In genomic region chr14:47200740-47201139, GRCh38 we compare ENCODE assay signal across 23 cellular contexts.
DNase-seq lines count a peak whose midpoint lies in the region; ATAC-seq, FAIRE-seq and TF ChIP-seq lines count a peak whose summit lies in the region.
"Had no signal": no experiment of that assay in that cellular context is flagged by ENCODE, and none has a peak within 500 bp of the region (broad histone marks: within the 10 kb centered on the region; RNA-seq: fewer than 3 reads in every experiment).

No MANE protein-coding gene starts in this region.

- no peaks in the 10 kb centered on the region; the same call in 1 of the 2 replicates for H3K9me2 ChIP-seq in PC-3 (replicated peaks; ENCODE audit: low read length)

- no peak for TF ChIP-seq RAD21 in HepG2 (CRISPR knock-in tag; IDR thresholded peaks at IDR 0.05)

- H3K9me3 ChIP-seq in PC-3 (ENCODE audit: low read length): no peaks in the 10 kb centered on the region
- no peaks in the 10 kb centered on the region for H3K9me3 ChIP-seq in kidney (ENCODE audit: control insufficient read depth in 1 of 2, low read length in 2 of 2)
- H3K9me3 ChIP-seq in aorta (ENCODE audit: control insufficient read depth, low read length): no peaks in the 10 kb centered on the region
- no peaks in the 10 kb centered on the region for H3K9me3 ChIP-seq in HepG2 (ENCODE audit: low read length)
- H3K9me3 ChIP-seq: A549, HAP-1 had no signal

- intact Hi-C loops in PC-3 (cut with micrococcal nuclease): no loop called here
- intact Hi-C loops in kidney (cut with DNase I): no loop called here
- intact Hi-C loops in posterior vena cava (cut with DNase I): no loop called here
- intact Hi-C loops in aorta (cut with DNase I): no loop called here
- intact Hi-C loops in HepG2 (cut with micrococcal nuclease; ENCODE audit: unreplicated experiment): no loop called here

- DNase-seq in PC-3: no peak
- DNase-seq in kidney: peak; percentile 64
- peak; percentile 70 for DNase-seq in posterior vena cava (ENCODE audit: low spot score)
- DNase-seq in aorta: peak; percentile 21 to 72
- no peak for DNase-seq in dermis blood vessel endothelial cell
- DNase-seq in RKO (ENCODE audit: low spot score): no peak
- DNase-seq in HepG2 (ENCODE audit: low spot score): no peak
- DNase-seq: 8988T; ACHN; C1 segment of cervical spinal cord; Calu3; CD4-positive, alpha-beta memory T cell; COR-L47; DMS53; DMS79 treated with DMSO at 0.1 percent for 48 hours; GF-D8; GOT3; HFFc6 had no signal

- H3K27ac ChIP-seq in PC-3 (ENCODE audit: low read length) (no peak overlapping the region), kidney (ENCODE audit: low read depth in 2 of 2, low read length in 2 of 2) (no peak overlapping the region), aorta (ENCODE audit: low read depth in 1 of 2, low read length in 2 of 2) (no peak overlapping the region), HepG2 (ENCODE audit: extremely low read length, insufficient read depth, low read length) (no peak overlapping the region)
- H3K27ac ChIP-seq: A549 had no signal

- CTCF ChIA-PET in PC-3 (lab: Charles Lee): no interaction called here
- CTCF ChIA-PET in HepG2 (lab: Yijun Ruan, JAX; ENCODE audit: low intra/inter-chr PET ratio, low total read pairs): no interaction called here

- H2AFZ ChIP-seq in PC-3 (ENCODE audit: low read length) (peak overlapping the region; percentile 26; the same call in 1 of the 2 replicates), HepG2 (ENCODE audit: low read length) (no peak overlapping the region)

- no peaks in the 10 kb centered on the region for H3K4me1 ChIP-seq in PC-3 (ENCODE audit: insufficient read depth, low read length)
- no peaks in the 10 kb centered on the region for H3K4me1 ChIP-seq in kidney (ENCODE audit: control insufficient read depth in 1 of 2, insufficient read depth in 1 of 2, low read depth in 1 of 2, low read length in 2 of 2)
- H3K4me1 ChIP-seq in aorta (ENCODE audit: control insufficient read depth in 1 of 2, insufficient read depth in 2 of 2, low read length in 2 of 2): no peaks in the 10 kb centered on the region
- H3K4me1 ChIP-seq in HepG2 (ENCODE audit: insufficient read depth, low read length): no peaks in the 10 kb centered on the region
- H3K4me1 ChIP-seq: A549, HAP-1 had no signal

- in situ Hi-C loops in HepG2 (cut with HindIII; ENCODE audit: extremely low pct_ligation_motif_present, low pct_unique_long_range_greater_than_20kb): no loop called here

- no peaks in the 10 kb centered on the region for H3F3A ChIP-seq in PC-3 (ENCODE audit: low read length, unreplicated experiment)

- H3K79me2 ChIP-seq in PC-3 (ENCODE audit: low read length) (no peaks in the 10 kb centered on the region), HepG2 (ENCODE audit: insufficient read depth, low read length) (no peaks in the 10 kb centered on the region)

- 94 to 95% methylated on average over 18 of the region's 18 CpGs for whole genome bisulfite sequencing in aorta, 2 donors
- WGBS in HepG2 (ENCODE audit: low lambda C conversion rate): 28% methylated on average over 9 of the region's 18 CpGs

- H4K20me1 ChIP-seq in PC-3 (ENCODE audit: low read length) (no peaks in the 10 kb centered on the region), HepG2 (ENCODE audit: insufficient read depth, low read length) (no peaks in the 10 kb centered on the region)

- TF ChIP-seq EP300 in HepG2 (IDR thresholded peaks at IDR 0.05; ENCODE audit: low read depth in 2 of 2, low read length in 2 of 2): no peak
- no peak for TF ChIP-seq EP300 in HepG2 (CRISPR knock-in tag; IDR thresholded peaks at IDR 0.05; ENCODE audit: borderline replicate concordance)

- no peaks in the 10 kb centered on the region for H3K36me3 ChIP-seq in PC-3 (ENCODE audit: low read depth, low read length)
- no peaks in the 10 kb centered on the region for H3K36me3 ChIP-seq in kidney (ENCODE audit: control insufficient read depth in 1 of 2, insufficient read depth in 2 of 2, low read length in 2 of 2)
- H3K36me3 ChIP-seq in aorta (ENCODE audit: control insufficient read depth in 1 of 2, insufficient read depth in 2 of 2, low read length in 1 of 2): no peaks in the 10 kb centered on the region
- H3K36me3 ChIP-seq in HepG2 (replicated peaks in 1 of 2; ENCODE audit: control insufficient read depth in 1 of 2, insufficient read depth in 2 of 2, low read length in 2 of 2): no peaks in the 10 kb centered on the region
- H3K36me3 ChIP-seq: HAP-1 had no signal

- H3K4me3 ChIP-seq in PC-3 (ENCODE audit: low read length) (no peak overlapping the region), kidney (ENCODE audit: low read length in 2 of 2) (no peak overlapping the region), aorta (ENCODE audit: low read length in 2 of 2) (no peak overlapping the region), HepG2 (replicated peaks in 1 of 3; ENCODE audit: insufficient read depth in 1 of 3, low read depth in 2 of 3, low read length in 3 of 3) (no peak overlapping the region)
- H3K4me3 ChIP-seq: A549, HAP-1 had no signal

- POLR2A ChIA-PET in PC-3 (lab: Charles Lee; ENCODE audit: unreplicated experiment): no interaction called here
- POLR2A ChIA-PET in HepG2 (lab: Yijun Ruan, JAX): no interaction called here

- H3K9ac ChIP-seq in PC-3 (ENCODE audit: low read length) (no peak overlapping the region), kidney (ENCODE audit: low read length in 2 of 2) (no peak overlapping the region), HepG2 (ENCODE audit: insufficient read depth, low read depth, low read length) (no peak overlapping the region)

- ATAC-seq in PC-3 (no peak), aorta (ENCODE audit: low FRiP score) (no peak), HepG2 (no peak)
- ATAC-seq: A549 had no signal

- FAIRE-seq in kidney (lab: Jason Lieb, UNC) (no peak), HepG2 (lab: Jason Lieb, UNC) (no peak)
- FAIRE-seq: A549, GM12891, GM18507, H54 had no signal

- H3K4me2 ChIP-seq in PC-3 (ENCODE audit: low read length): no peak overlapping the region
- no peak overlapping the region for H3K4me2 ChIP-seq in HepG2 (ENCODE audit: low read depth, low read length)
- H3K4me2 ChIP-seq: A549 had no signal

- H3K27me3 ChIP-seq in PC-3 (ENCODE audit: low read length): peaks cover 9% of the 10 kb centered on the region; the same call in 1 of the 2 replicates
- peaks cover 0 to 1% of the 10 kb centered on the region in 2 donors for H3K27me3 ChIP-seq in aorta (ENCODE audit: control insufficient read depth in 1 of 2, insufficient read depth in 2 of 2, low read length in 1 of 2)
- no peaks in the 10 kb centered on the region for H3K27me3 ChIP-seq in HepG2 (ENCODE audit: control insufficient read depth in 1 of 2, insufficient read depth in 2 of 2, low read length in 2 of 2)

- BruUV-seq in PC-3 (replicated peaks; lab: Mats Ljungman, UMichigan) (no TSS peak), HepG2 (replicated peaks; lab: Mats Ljungman, UMichigan) (no TSS peak)

- no peak for TF ChIP-seq POLR2A in HepG2 (IDR thresholded peaks at IDR 0.05; ENCODE audit: insufficient read depth in 1 of 2, low read depth in 2 of 2, low read length in 2 of 2)

- TF ChIP-seq CTCF in PC-3 (conservative IDR thresholded peaks at IDR 0.05; ENCODE audit: low read depth, low read length): no peak
- TF ChIP-seq CTCF in kidney (IDR thresholded peaks at IDR 0.05; ENCODE audit: borderline replicate concordance, extremely low read depth, insufficient read depth): no peak
- no peak for TF ChIP-seq CTCF in HepG2 (CRISPR knock-in tag; IDR thresholded peaks at IDR 0.05)

TF ChIP-seq in HepG2, 621 proteins besides CTCF, POLR2A, EP300 and RAD21 (continues in another document):
- no peak for TF ChIP-seq GLMP (CRISPR knock-in tag; IDR thresholded peaks at IDR 0.05; ENCODE audit: borderline replicate concordance)
- no peak for TF ChIP-seq STAG1 (CRISPR knock-in tag; IDR thresholded peaks at IDR 0.05)
- no peak for TF ChIP-seq ZMYM4 (CRISPR knock-in tag; IDR thresholded peaks at IDR 0.05)
- TF ChIP-seq TARDBP (CRISPR knock-in tag; IDR thresholded peaks at IDR 0.05): no peak
- no peak for TF ChIP-seq KAT2B (IDR thresholded peaks at IDR 0.05; ENCODE audit: borderline replicate concordance, low read depth, low read length)
- no peak for TF ChIP-seq LBX2 (CRISPR knock-in tag; IDR thresholded peaks at IDR 0.05; ENCODE audit: borderline replicate concordance)
- no peak for TF ChIP-seq ZSCAN22 (CRISPR knock-in tag; IDR thresholded peaks at IDR 0.05)
- TF ChIP-seq TERF1 (CRISPR knock-in tag; IDR thresholded peaks at IDR 0.05): no peak
- TF ChIP-seq ZNF850 (CRISPR knock-in tag; conservative IDR thresholded peaks at IDR 0.05): no peak
- TF ChIP-seq ZBTB3 (CRISPR knock-in tag; IDR thresholded peaks at IDR 0.05; ENCODE audit: borderline replicate concordance, low read depth): no peak
- TF ChIP-seq ZNF720 (CRISPR knock-in tag; IDR thresholded peaks at IDR 0.05): no peak

Comparison
In these comparisons a context has a peak if more than half of its experiments do, and no peak if none do; other contexts are left out.
1. DNase-seq: peak in kidney (single experiment), posterior vena cava (single experiment) and aorta (2 of 2); none in PC-3 (single experiment), dermis blood vessel endothelial cell (single experiment), RKO (single experiment) and HepG2 (single experiment).